1 cellular context compared by ENCODE assay signal in genomic region chr11:59291228-59291627, GRCh38.
A peak's percentile ranks its signal among the peaks of the same experiment; 100 is the strongest.
TF ChIP-seq lines count a peak whose summit lies in the region.

No MANE protein-coding gene starts in this region.

TF ChIP-seq in liver, 16 proteins besides CTCF, POLR2A, EP300 and RAD21 (continued from another document):
- TF ChIP-seq REST (IDR thresholded peaks at IDR 0.05) (peak; percentile 23), RXRA (IDR thresholded peaks at IDR 0.05) (peak; percentile 81 to 84), HNF4A (conservative IDR thresholded peaks at IDR 0.05) (peak in 1 of 2 donors; percentile 53), FOXA2 (IDR thresholded peaks at IDR 0.05) (no peak), EGR1 (IDR thresholded peaks at IDR 0.05; ENCODE audit: low read depth in 2 of 2) (no peak)
